Comparison of ENCODE assay signal across 13 cellular contexts in the genomic region with DNA sequence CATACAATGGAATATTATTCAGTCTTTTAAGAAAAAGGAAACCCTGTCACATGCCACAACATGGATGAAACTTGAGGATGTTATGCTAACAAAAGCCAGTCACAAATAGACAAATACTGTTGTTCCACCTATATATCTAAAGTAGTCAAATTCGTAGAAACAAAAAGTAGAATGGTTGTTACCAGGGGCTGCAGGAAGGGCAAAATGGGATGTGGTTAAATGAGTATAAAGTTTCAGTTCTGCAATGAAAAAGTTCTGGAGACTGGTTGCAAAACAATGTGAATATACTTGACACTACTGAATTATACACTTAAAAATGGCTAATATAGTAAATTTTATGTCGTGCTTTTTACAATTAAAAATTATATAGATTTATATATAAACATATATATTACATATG. TPM values are rescaled to one million over a fixed set of nuclear protein-coding genes. Genes with fewer than 3 reads are reported as not detected.
DNase-seq lines count a peak whose midpoint lies in the region; ATAC-seq lines count a peak whose summit lies in the region.
"Had no signal": no experiment of that assay in that cellular context is flagged by ENCODE, and none has a peak within 500 bp of the region (broad histone marks: within the 10 kb centered on the region; RNA-seq: fewer than 3 reads in every experiment).

No MANE protein-coding gene starts in this region.

- no peak overlapping the region for H3K4me3 Mint-ChIP-seq in naive B cell
- H3K4me3 Mint-ChIP-seq in effector memory CD8-positive, alpha-beta T cell, result no peak overlapping the region
- H3K4me3 Mint-ChIP-seq: activated T-helper 1 cell treated with anti-CD3 and anti-CD28 coated beads, Interleukin-12 subunit alpha, Interleukin-12 subunit beta, Interleukin-2, Interleukin-4 antibody, amounts not matched to agents 30 ng/mL and 10 ng/mL and 1 ng/mL, durations not matched to agents 14 hours and 24 hours and 36 hours; T-helper 1 cell treated with Interleukin-12 subunit alpha and Interleukin-12 subunit beta and Interleukin-4 antibody, amounts not matched to agents 30 μg/mL and 1 μg/mL, for 36 hours had no signal

- H3K4me1 Mint-ChIP-seq in naive B cell, result peaks cover 0 to 4% (median 0%) of the 10 kb centered on the region in 3 donors
- no peaks in the 10 kb centered on the region for H3K4me1 Mint-ChIP-seq in effector memory CD8-positive, alpha-beta T cell (ENCODE audit: low read depth in 2 of 2)

- no peak overlapping the region for H3K27ac Mint-ChIP-seq in naive B cell
- H3K27ac Mint-ChIP-seq in effector memory CD8-positive, alpha-beta T cell, result no peak overlapping the region
- H3K27ac Mint-ChIP-seq: activated T-helper 1 cell treated with anti-CD3 and anti-CD28 coated beads, Interleukin-12 subunit alpha, Interleukin-12 subunit beta, Interleukin-2, Interleukin-4 antibody, amounts not matched to agents 30 ng/mL and 10 ng/mL and 1 ng/mL, durations not matched to agents 14 hours and 24 hours and 36 hours; T-helper 1 cell treated with Interleukin-12 subunit alpha and Interleukin-12 subunit beta and Interleukin-4 antibody, amounts not matched to agents 30 μg/mL and 1 μg/mL, for 36 hours had no signal

- ATAC-seq in GM19351 (IDR thresholded peaks at IDR 0.05; ENCODE audit: unreplicated experiment) (peak; percentile 97), HG02759 (IDR thresholded peaks at IDR 0.05; ENCODE audit: unreplicated experiment) (peak; percentile 90), HG03460 (IDR thresholded peaks at IDR 0.05; ENCODE audit: unreplicated experiment) (peak; percentile 88), naive B cell (ENCODE audit: low read depth in 2 of 2) (peak; percentile 46 to 60)
- ATAC-seq in effector memory CD8-positive, alpha-beta T cell (replicated peaks), result no peak

- H3K36me3 Mint-ChIP-seq in naive B cell, result no peaks in the 10 kb centered on the region
- no peaks in the 10 kb centered on the region for H3K36me3 Mint-ChIP-seq in effector memory CD8-positive, alpha-beta T cell (ENCODE audit: insufficient read depth)

- no peaks in the 10 kb centered on the region for H3K27me3 Mint-ChIP-seq in naive B cell
- no peaks in the 10 kb centered on the region for H3K27me3 Mint-ChIP-seq in effector memory CD8-positive, alpha-beta T cell

- no peaks in the 10 kb centered on the region for H3K9me3 Mint-ChIP-seq in naive B cell
- peaks cover 0 to 2% of the 10 kb centered on the region in 2 donors for H3K9me3 Mint-ChIP-seq in effector memory CD8-positive, alpha-beta T cell
- H3K9me3 Mint-ChIP-seq: activated T-helper 1 cell treated with anti-CD3 and anti-CD28 coated beads, Interleukin-12 subunit alpha, Interleukin-12 subunit beta, Interleukin-2, Interleukin-4 antibody, amounts not matched to agents 30 ng/mL and 10 ng/mL and 1 ng/mL, durations not matched to agents 14 hours and 24 hours and 36 hours; T-helper 1 cell treated with Interleukin-12 subunit alpha and Interleukin-12 subunit beta and Interleukin-4 antibody, amounts not matched to agents 30 μg/mL and 1 μg/mL, for 36 hours had no signal

- DNase-seq in naive B cell (no peak), amniotic stem cell (lab: John Stamatoyannopoulos, UW) (no peak), superior temporal gyrus (ENCODE audit: extremely low spot score) (no peak), cerebellar cortex (ENCODE audit: low spot score) (no peak)
- DNase-seq in effector memory CD8-positive, alpha-beta T cell, result no peak
- DNase-seq: cortex of kidney, glutamatergic neuron, NCI-H510A had no signal

RNA-seq across cellular contexts. Expression of gene SPOCK3, which starts 12.2 kb away (rescaled TPM):
- polyA plus RNA-seq in naive B cell (ENCODE audit: low read depth in 6 of 6), result not detected
